Comparison of ENCODE assay signal across 1 cellular context in genomic region chr14:96100171-96101064, GRCh38.
TF ChIP-seq lines count a peak whose summit lies in the region.

No MANE protein-coding gene starts in this region.

TF ChIP-seq in SK-N-SH, 30 proteins besides CTCF, POLR2A, EP300 and RAD21 (continued from another document):
- TF ChIP-seq, protein P1, sequence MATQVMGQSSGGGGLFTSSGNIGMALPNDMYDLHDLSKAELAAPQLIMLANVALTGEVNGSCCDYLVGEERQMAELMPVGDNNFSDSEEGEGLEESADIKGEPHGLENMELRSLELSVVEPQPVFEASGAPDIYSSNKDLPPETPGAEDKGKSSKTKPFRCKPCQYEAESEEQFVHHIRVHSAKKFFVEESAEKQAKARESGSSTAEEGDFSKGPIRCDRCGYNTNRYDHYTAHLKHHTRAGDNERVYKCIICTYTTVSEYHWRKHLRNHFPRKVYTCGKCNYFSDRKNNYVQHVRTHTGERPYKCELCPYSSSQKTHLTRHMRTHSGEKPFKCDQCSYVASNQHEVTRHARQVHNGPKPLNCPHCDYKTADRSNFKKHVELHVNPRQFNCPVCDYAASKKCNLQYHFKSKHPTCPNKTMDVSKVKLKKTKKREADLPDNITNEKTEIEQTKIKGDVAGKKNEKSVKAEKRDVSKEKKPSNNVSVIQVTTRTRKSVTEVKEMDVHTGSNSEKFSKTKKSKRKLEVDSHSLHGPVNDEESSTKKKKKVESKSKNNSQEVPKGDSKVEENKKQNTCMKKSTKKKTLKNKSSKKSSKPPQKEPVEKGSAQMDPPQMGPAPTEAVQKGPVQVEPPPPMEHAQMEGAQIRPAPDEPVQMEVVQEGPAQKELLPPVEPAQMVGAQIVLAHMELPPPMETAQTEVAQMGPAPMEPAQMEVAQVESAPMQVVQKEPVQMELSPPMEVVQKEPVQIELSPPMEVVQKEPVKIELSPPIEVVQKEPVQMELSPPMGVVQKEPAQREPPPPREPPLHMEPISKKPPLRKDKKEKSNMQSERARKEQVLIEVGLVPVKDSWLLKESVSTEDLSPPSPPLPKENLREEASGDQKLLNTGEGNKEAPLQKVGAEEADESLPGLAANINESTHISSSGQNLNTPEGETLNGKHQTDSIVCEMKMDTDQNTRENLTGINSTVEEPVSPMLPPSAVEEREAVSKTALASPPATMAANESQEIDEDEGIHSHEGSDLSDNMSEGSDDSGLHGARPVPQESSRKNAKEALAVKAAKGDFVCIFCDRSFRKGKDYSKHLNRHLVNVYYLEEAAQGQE (IDR thresholded peaks at IDR 0.05; ENCODE audit: low read depth, low read length) = no peak
- TF ChIP-seq CHD2 (IDR thresholded peaks at IDR 0.05; ENCODE audit: low read length, partially characterized antibody) (peak; percentile 67), TAF1 (IDR thresholded peaks at IDR 0.05; ENCODE audit: borderline replicate concordance, low read depth, low read length) (no peak), MXI1 (IDR thresholded peaks at IDR 0.05; ENCODE audit: low read depth, low read length) (peak; percentile 49; the same call in 1 of the 2 replicates), SMC3 (IDR thresholded peaks at IDR 0.05; ENCODE audit: low read depth, low read length) (peak; percentile 100), RFX5 (IDR thresholded peaks at IDR 0.05; ENCODE audit: low read length) (no peak), GABPA (IDR thresholded peaks at IDR 0.05; ENCODE audit: low read depth) (no peak), IRF3 (IDR thresholded peaks at IDR 0.05; ENCODE audit: low read depth, low read length) (no peak), EZH2phosphoT487 (IDR thresholded peaks at IDR 0.05; ENCODE audit: borderline replicate concordance, low read depth) (no peak), RCOR1 (IDR thresholded peaks at IDR 0.05; ENCODE audit: low read length) (no peak), NRF1 (IDR thresholded peaks at IDR 0.05; ENCODE audit: low read depth, low read length) (peak; percentile 34; the same call in 1 of the 2 replicates)
